12 cellular contexts compared by ENCODE assay signal in the genomic region with DNA sequence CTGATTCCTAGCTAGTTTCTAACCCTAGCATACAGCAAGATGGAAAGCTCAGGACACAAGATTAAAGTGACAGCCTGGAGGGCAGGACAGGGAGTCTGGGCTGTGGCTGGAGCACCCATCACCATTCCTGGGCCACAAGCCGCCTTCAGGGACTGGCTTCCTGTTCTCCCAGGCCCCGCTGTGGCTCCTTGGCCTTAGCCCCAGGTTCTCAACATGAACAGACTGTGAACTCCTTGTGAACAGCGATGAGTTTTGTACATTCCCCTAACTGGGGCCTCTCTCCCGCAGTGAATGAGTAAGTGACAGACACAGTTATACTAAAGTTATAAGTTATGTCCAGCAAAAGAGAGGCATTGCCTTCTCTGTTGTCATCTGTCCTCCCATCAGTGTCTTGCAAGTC. TPM values are rescaled to one million over a fixed set of nuclear protein-coding genes. Genes with fewer than 3 reads are reported as not detected.
A peak's percentile ranks its signal among the peaks of the same experiment; 100 is the strongest.
DNase-seq lines count a peak whose midpoint lies in the region; ATAC-seq lines count a peak whose summit lies in the region.
"Had no signal": no experiment of that assay in that cellular context is flagged by ENCODE, and none has a peak within 500 bp of the region (broad histone marks: within the 10 kb centered on the region; RNA-seq: fewer than 3 reads in every experiment).

No MANE protein-coding gene starts in this region.

- ATAC-seq in stimulated activated naive CD8-positive, alpha-beta T cell treated with anti-CD3 and anti-CD28 coated beads, Interleukin-15, Interleukin-2, amounts not matched to agents 100 U/mL and 50 U/mL, for 24 hours: no peak
- no peak for ATAC-seq in HG02623 (IDR thresholded peaks at IDR 0.05; ENCODE audit: unreplicated experiment)
- ATAC-seq in GM21360 (IDR thresholded peaks at IDR 0.05; ENCODE audit: unreplicated experiment): no peak
- no peak for ATAC-seq in HG02970 (IDR thresholded peaks at IDR 0.05; ENCODE audit: low FRiP score, unreplicated experiment)

- POLR2A ChIA-PET in activated CD4-positive, alpha-beta memory T cell treated with anti-CD3 and anti-CD28 coated beads for 36 hours (lab: Charles Lee): no interaction called here

- H3K9me3 Mint-ChIP-seq in stimulated activated naive CD8-positive, alpha-beta T cell treated with anti-CD3 and anti-CD28 coated beads, Interleukin-15, Interleukin-2, amounts not matched to agents 100 ng/mL and 50 ng/mL, for 24 hours: no peaks in the 10 kb centered on the region
- no peaks in the 10 kb centered on the region for H3K9me3 Mint-ChIP-seq in activated CD4-positive, alpha-beta memory T cell treated with anti-CD3 and anti-CD28 coated beads for 36 hours

- H3K27ac Mint-ChIP-seq in stimulated activated naive CD8-positive, alpha-beta T cell treated with anti-CD3 and anti-CD28 coated beads, Interleukin-15, Interleukin-2, amounts not matched to agents 100 ng/mL and 50 ng/mL, for 24 hours: peak overlapping the region; percentile 94
- peak overlapping the region; percentile 35 for H3K27ac Mint-ChIP-seq in activated CD4-positive, alpha-beta memory T cell treated with anti-CD3 and anti-CD28 coated beads for 36 hours

- no peaks in the 10 kb centered on the region for H3K36me3 Mint-ChIP-seq in stimulated activated naive CD8-positive, alpha-beta T cell treated with anti-CD3 and anti-CD28 coated beads, Interleukin-15, Interleukin-2, amounts not matched to agents 100 ng/mL and 50 ng/mL, for 24 hours (ENCODE audit: low read depth)
- no peaks in the 10 kb centered on the region for H3K36me3 Mint-ChIP-seq in activated CD4-positive, alpha-beta memory T cell treated with anti-CD3 and anti-CD28 coated beads for 36 hours

- peaks cover 8% of the 10 kb centered on the region for H3K27me3 Mint-ChIP-seq in stimulated activated naive CD8-positive, alpha-beta T cell treated with anti-CD3 and anti-CD28 coated beads, Interleukin-15, Interleukin-2, amounts not matched to agents 100 ng/mL and 50 ng/mL, for 24 hours
- peaks cover 11% of the 10 kb centered on the region for H3K27me3 Mint-ChIP-seq in activated CD4-positive, alpha-beta memory T cell treated with anti-CD3 and anti-CD28 coated beads for 36 hours

- CTCF ChIA-PET in activated CD4-positive, alpha-beta memory T cell treated with anti-CD3 and anti-CD28 coated beads for 36 hours (lab: Charles Lee): interaction anchor here (0.6 to 8.0 kb wide), 17 partner anchors 18 to 1026 kb away, joined by 3 to 91 read pairs (median 5); partner anchors contain the start of genes PSTPIP2 and SLC14A1

- intact Hi-C loops in activated CD4-positive, alpha-beta memory T cell treated with anti-CD3 and anti-CD28 coated beads for 36 hours (cut with micrococcal nuclease): no loop called here

- H3K4me1 Mint-ChIP-seq in stimulated activated naive CD8-positive, alpha-beta T cell treated with anti-CD3 and anti-CD28 coated beads, Interleukin-15, Interleukin-2, amounts not matched to agents 100 ng/mL and 50 ng/mL, for 24 hours (ENCODE audit: low read depth): peaks cover 72% of the 10 kb centered on the region
- peaks cover 65% of the 10 kb centered on the region for H3K4me1 Mint-ChIP-seq in activated CD4-positive, alpha-beta memory T cell treated with anti-CD3 and anti-CD28 coated beads for 36 hours (ENCODE audit: low read depth)

- H3K4me3 Mint-ChIP-seq in stimulated activated naive CD8-positive, alpha-beta T cell treated with anti-CD3 and anti-CD28 coated beads, Interleukin-15, Interleukin-2, amounts not matched to agents 100 ng/mL and 50 ng/mL, for 24 hours: peak overlapping the region; percentile 89
- H3K4me3 Mint-ChIP-seq in activated CD4-positive, alpha-beta memory T cell treated with anti-CD3 and anti-CD28 coated beads for 36 hours: peak overlapping the region; percentile 40

- DNase-seq in stimulated activated naive CD8-positive, alpha-beta T cell treated with anti-CD3 and anti-CD28 coated beads, Interleukin-15, Interleukin-2, amounts not matched to agents 100 U/mL and 50 U/mL, for 24 hours: no peak
- peak; percentile 33 for DNase-seq in activated CD4-positive, alpha-beta memory T cell treated with anti-CD3 and anti-CD28 coated beads for 36 hours
- peak; percentile 23 for DNase-seq in iris pigment epithelial cell (ENCODE audit: low read depth)
- DNase-seq in NCI-H2171 (lab: John Stamatoyannopoulos, UW): no peak
- DNase-seq: dermis blood vessel endothelial cell, foreskin melanocyte, GOT3, testis had no signal

RNA-seq across cellular contexts. Expression of gene SLC14A1, which starts 35.9 kb away (rescaled TPM):
- 1 to 10 TPM in 1 of 2 experiments, under 1 TPM in 1; 0.80 to 1.1 TPM for total RNA-seq in activated CD4-positive, alpha-beta memory T cell treated with anti-CD3 and anti-CD28 coated beads for 36 hours
- total RNA-seq: dermis blood vessel endothelial cell had no signal

Comparison
In these comparisons a context has a peak if more than half of its experiments do, and no peak if none do; other contexts are left out.
1. DNase-seq: peak in activated CD4-positive, alpha-beta memory T cell treated with anti-CD3 and anti-CD28 coated beads for 36 hours (single experiment) and iris pigment epithelial cell (single experiment); none in stimulated activated naive CD8-positive, alpha-beta T cell treated with anti-CD3 and anti-CD28 coated beads, Interleukin-15, Interleukin-2, amounts not matched to agents 100 U/mL and 50 U/mL, for 24 hours (single experiment) and NCI-H2171 (single experiment).